1 cellular context compared by ENCODE assay signal in the genomic region with DNA sequence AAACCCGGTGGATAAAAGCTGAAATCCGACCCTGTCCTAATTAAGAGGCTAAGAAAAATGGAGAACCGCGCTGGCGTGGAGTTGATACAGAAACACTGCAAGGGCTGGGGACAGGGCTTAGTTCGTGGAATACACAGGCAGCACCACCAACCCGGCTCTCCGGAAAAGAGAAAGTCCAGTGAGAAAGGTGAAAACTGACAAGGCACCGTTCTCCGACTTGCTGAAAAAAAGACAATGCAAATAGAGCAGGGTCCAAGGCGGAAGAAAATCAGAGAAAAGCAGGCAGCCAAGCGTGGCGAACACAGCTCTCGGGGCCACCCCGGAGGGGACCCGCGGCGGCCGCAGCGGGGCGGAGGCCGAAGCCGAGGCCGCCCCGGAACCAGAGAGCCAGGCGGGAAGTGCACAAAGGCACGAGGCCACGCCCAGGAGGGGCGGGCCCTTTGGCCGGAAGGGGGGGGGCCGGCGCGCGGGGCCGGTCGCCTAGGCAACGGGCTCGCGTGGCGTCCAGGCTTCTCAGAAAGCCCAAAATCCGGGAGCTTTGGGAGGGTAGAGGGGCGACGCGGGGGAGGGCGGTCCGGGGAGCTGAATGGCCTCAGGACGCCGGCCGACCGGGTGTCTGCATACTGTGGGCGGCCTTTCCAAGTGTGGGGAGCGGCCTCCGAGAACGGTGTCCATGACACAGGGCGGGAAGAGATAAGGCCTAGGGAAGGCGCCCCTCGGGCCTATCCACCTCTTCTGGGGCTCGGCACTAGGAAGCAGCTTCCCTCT.
A peak's percentile ranks its signal among the peaks of the same experiment; 100 is the strongest.
TF ChIP-seq lines count a peak whose summit lies in the region.

No MANE protein-coding gene starts in this region.

TF ChIP-seq in K562, 482 proteins besides CTCF, POLR2A, EP300 and RAD21 (continued from another document and continues in another):
- TF ChIP-seq MGA (IDR thresholded peaks at IDR 0.05) (no peak), RAD51 (IDR thresholded peaks at IDR 0.05; ENCODE audit: borderline replicate concordance, low read depth) (no peak), THAP7 (CRISPR knock-in tag; IDR thresholded peaks at IDR 0.05) (no peak), BRD4 (IDR thresholded peaks at IDR 0.05) (no peak), SRSF7 (optimal IDR thresholded peaks at IDR 0.05; ENCODE audit: low read depth, low read length) (no peak), FIP1L1 (IDR thresholded peaks at IDR 0.05; ENCODE audit: low read depth, low read length, poor library complexity, severe bottlenecking) (no peak), HDAC2 (IDR thresholded peaks at IDR 0.05) (no peak), LCOR (CRISPR knock-in tag; IDR thresholded peaks at IDR 0.05) (0 out of 2 replicates have a peak, but pooled peaks have one; percentile 19), HMGN3 (IDR thresholded peaks at IDR 0.05; ENCODE audit: borderline replicate concordance, extremely low read depth, insufficient read length, low read depth, low read length) (peak; percentile 66), HDAC1 (IDR thresholded peaks at IDR 0.05) (peak in 1 of 2 experiments; percentile 82; a peak in 2 of 4 replicates), FOXK1 (CRISPR knock-in tag; IDR thresholded peaks at IDR 0.05; ENCODE audit: borderline replicate concordance) (no peak), TAF1 (IDR thresholded peaks at IDR 0.05; ENCODE audit: control insufficient read depth, extremely low read depth, insufficient read depth, low read length, severe bottlenecking) (peak; percentile 86), RBFOX2 (IDR thresholded peaks at IDR 0.05; ENCODE audit: low read depth, low read length) (peak; percentile 68), BRD9 (IDR thresholded peaks at IDR 0.05; ENCODE audit: low read depth, partially characterized antibody) (peak; percentile 39), ZKSCAN1 (IDR thresholded peaks at IDR 0.05; ENCODE audit: low read depth, low read length) (0 out of 2 replicates have a peak, but pooled peaks have one; percentile 34), NFRKB (IDR thresholded peaks at IDR 0.05; ENCODE audit: low read depth) (peak; percentile 53), MYC (IDR thresholded peaks at IDR 0.05; ENCODE audit: low read depth, low read length) (peak; percentile 41; the same call in 1 of the 2 replicates), MYC (CRISPR knock-in tag; IDR thresholded peaks at IDR 0.05; ENCODE audit: borderline replicate concordance, low read depth) (no peak), RBM14 (IDR thresholded peaks at IDR 0.05; ENCODE audit: borderline replicate concordance, insufficient read depth, low read depth, low read length) (no peak), CBX5 (IDR thresholded peaks at IDR 0.05; ENCODE audit: borderline replicate concordance, low read depth) (no peak), TBP (optimal IDR thresholded peaks at IDR 0.05; ENCODE audit: low read depth, low read length) (peak; percentile 51), CEBPB (tag; IDR thresholded peaks at IDR 0.05) (no peak), GABPB1 (CRISPR knock-in tag; IDR thresholded peaks at IDR 0.05) (peak; percentile 42; the same call in 1 of the 2 replicates), ZBTB7A (IDR thresholded peaks at IDR 0.05; ENCODE audit: borderline replicate concordance, control insufficient read depth, low read depth, low read length) (peak; percentile 46; the same call in 1 of the 2 replicates), CREB1 (IDR thresholded peaks at IDR 0.05) (no peak), CREB1 (CRISPR knock-in tag; IDR thresholded peaks at IDR 0.05) (0 out of 2 replicates have a peak, but pooled peaks have one; percentile 28), ZC3H8 (IDR thresholded peaks at IDR 0.05) (no peak), SUPT5H (IDR thresholded peaks at IDR 0.05) (peak; percentile 87), NEUROD1 (IDR thresholded peaks at IDR 0.05; ENCODE audit: borderline replicate concordance, low read depth, low read length, partially characterized antibody) (peak; percentile 6), IRF2 (CRISPR knock-in tag; IDR thresholded peaks at IDR 0.05) (no peak)
- TF ChIP-seq, protein P1, sequence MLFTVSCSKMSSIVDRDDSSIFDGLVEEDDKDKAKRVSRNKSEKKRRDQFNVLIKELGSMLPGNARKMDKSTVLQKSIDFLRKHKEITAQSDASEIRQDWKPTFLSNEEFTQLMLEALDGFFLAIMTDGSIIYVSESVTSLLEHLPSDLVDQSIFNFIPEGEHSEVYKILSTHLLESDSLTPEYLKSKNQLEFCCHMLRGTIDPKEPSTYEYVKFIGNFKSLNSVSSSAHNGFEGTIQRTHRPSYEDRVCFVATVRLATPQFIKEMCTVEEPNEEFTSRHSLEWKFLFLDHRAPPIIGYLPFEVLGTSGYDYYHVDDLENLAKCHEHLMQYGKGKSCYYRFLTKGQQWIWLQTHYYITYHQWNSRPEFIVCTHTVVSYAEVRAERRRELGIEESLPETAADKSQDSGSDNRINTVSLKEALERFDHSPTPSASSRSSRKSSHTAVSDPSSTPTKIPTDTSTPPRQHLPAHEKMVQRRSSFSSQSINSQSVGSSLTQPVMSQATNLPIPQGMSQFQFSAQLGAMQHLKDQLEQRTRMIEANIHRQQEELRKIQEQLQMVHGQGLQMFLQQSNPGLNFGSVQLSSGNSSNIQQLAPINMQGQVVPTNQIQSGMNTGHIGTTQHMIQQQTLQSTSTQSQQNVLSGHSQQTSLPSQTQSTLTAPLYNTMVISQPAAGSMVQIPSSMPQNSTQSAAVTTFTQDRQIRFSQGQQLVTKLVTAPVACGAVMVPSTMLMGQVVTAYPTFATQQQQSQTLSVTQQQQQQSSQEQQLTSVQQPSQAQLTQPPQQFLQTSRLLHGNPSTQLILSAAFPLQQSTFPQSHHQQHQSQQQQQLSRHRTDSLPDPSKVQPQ (CRISPR knock-in tag; IDR thresholded peaks at IDR 0.05; ENCODE audit: borderline replicate concordance): no peak
- TF ChIP-seq, protein P2, sequence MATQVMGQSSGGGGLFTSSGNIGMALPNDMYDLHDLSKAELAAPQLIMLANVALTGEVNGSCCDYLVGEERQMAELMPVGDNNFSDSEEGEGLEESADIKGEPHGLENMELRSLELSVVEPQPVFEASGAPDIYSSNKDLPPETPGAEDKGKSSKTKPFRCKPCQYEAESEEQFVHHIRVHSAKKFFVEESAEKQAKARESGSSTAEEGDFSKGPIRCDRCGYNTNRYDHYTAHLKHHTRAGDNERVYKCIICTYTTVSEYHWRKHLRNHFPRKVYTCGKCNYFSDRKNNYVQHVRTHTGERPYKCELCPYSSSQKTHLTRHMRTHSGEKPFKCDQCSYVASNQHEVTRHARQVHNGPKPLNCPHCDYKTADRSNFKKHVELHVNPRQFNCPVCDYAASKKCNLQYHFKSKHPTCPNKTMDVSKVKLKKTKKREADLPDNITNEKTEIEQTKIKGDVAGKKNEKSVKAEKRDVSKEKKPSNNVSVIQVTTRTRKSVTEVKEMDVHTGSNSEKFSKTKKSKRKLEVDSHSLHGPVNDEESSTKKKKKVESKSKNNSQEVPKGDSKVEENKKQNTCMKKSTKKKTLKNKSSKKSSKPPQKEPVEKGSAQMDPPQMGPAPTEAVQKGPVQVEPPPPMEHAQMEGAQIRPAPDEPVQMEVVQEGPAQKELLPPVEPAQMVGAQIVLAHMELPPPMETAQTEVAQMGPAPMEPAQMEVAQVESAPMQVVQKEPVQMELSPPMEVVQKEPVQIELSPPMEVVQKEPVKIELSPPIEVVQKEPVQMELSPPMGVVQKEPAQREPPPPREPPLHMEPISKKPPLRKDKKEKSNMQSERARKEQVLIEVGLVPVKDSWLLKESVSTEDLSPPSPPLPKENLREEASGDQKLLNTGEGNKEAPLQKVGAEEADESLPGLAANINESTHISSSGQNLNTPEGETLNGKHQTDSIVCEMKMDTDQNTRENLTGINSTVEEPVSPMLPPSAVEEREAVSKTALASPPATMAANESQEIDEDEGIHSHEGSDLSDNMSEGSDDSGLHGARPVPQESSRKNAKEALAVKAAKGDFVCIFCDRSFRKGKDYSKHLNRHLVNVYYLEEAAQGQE (CRISPR knock-in tag; IDR thresholded peaks at IDR 0.05; ENCODE audit: low read depth): no peak
- TF ChIP-seq, protein P3, sequence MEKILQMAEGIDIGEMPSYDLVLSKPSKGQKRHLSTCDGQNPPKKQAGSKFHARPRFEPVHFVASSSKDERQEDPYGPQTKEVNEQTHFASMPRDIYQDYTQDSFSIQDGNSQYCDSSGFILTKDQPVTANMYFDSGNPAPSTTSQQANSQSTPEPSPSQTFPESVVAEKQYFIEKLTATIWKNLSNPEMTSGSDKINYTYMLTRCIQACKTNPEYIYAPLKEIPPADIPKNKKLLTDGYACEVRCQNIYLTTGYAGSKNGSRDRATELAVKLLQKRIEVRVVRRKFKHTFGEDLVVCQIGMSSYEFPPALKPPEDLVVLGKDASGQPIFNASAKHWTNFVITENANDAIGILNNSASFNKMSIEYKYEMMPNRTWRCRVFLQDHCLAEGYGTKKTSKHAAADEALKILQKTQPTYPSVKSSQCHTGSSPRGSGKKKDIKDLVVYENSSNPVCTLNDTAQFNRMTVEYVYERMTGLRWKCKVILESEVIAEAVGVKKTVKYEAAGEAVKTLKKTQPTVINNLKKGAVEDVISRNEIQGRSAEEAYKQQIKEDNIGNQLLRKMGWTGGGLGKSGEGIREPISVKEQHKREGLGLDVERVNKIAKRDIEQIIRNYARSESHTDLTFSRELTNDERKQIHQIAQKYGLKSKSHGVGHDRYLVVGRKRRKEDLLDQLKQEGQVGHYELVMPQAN (IDR thresholded peaks at IDR 0.05; ENCODE audit: borderline replicate concordance): peak; percentile 79; the same call in 1 of the 2 replicates
